ENCODE assay signal across 9 cellular contexts in genomic region chr7:74051629-74052410, GRCh38. TPM values are rescaled to one million over a fixed set of nuclear protein-coding genes. Genes with fewer than 3 reads are reported as not detected.
A peak's percentile ranks its signal among the peaks of the same experiment; 100 is the strongest.
DNase-seq lines count a peak whose midpoint lies in the region; TF ChIP-seq lines count a peak whose summit lies in the region.
"Had no signal": no experiment of that assay in that cellular context is flagged by ENCODE, and none has a peak within 500 bp of the region (broad histone marks: within the 10 kb centered on the region; RNA-seq: fewer than 3 reads in every experiment).

No MANE protein-coding gene starts in this region.

- intact Hi-C loops in lower leg skin (cut with DNase I; ENCODE audit: low total_unique reads): no loop called here
- intact Hi-C loops in head of caudate nucleus (cut with DNase I): no loop called here

- no peak overlapping the region for H3K4me3 Mint-ChIP-seq in nephron progenitor cell
- H3K4me3 Mint-ChIP-seq: activated naive CD4-positive, alpha-beta T cell treated with anti-CD3 and anti-CD28 coated beads, Interleukin-2, amount 50 U/mL, for 24 hours had no signal

- H3K36me3 Mint-ChIP-seq in nephron progenitor cell (ENCODE audit: low read depth): no peaks in the 10 kb centered on the region
- H3K36me3 Mint-ChIP-seq: activated naive CD4-positive, alpha-beta T cell treated with anti-CD3 and anti-CD28 coated beads, Interleukin-2, amount 50 U/mL, for 24 hours had no signal

- no peak overlapping the region for H3K27ac Mint-ChIP-seq in nephron progenitor cell
- H3K27ac Mint-ChIP-seq: activated naive CD4-positive, alpha-beta T cell treated with anti-CD3 and anti-CD28 coated beads, Interleukin-2, amount 50 U/mL, for 24 hours had no signal

- in situ Hi-C loops in astrocyte of the spinal cord (cut with HindIII; ENCODE audit: low sequenced_read_pairs): no loop called here

- WGBS in lower leg skin, 2 donors: 35 to 50% methylated on average over 14 to 16 of the region's 16 CpGs

- H3K27me3 Mint-ChIP-seq in nephron progenitor cell (ENCODE audit: low read depth, poor library complexity): peaks cover 26% of the 10 kb centered on the region
- H3K27me3 Mint-ChIP-seq: activated naive CD4-positive, alpha-beta T cell treated with anti-CD3 and anti-CD28 coated beads, Interleukin-2, amount 50 U/mL, for 24 hours had no signal

- DNase-seq in GM06990 (ENCODE audit: extremely low read depth, insufficient read length) (no peak), astrocyte of the spinal cord (ENCODE audit: low read depth, low spot score) (no peak), nephron progenitor cell (peak; percentile 69), lower leg skin (ENCODE audit: low spot score in 2 of 2) (no peak), GM19240 (ENCODE audit: insufficient read length, low spot score) (no peak), amygdala (lab: John Stamatoyannopoulos, UW) (no peak), head of caudate nucleus (no peak)

- no peaks in the 10 kb centered on the region for H3K9me3 Mint-ChIP-seq in nephron progenitor cell
- H3K9me3 Mint-ChIP-seq: activated naive CD4-positive, alpha-beta T cell treated with anti-CD3 and anti-CD28 coated beads, Interleukin-2, amount 50 U/mL, for 24 hours had no signal

- TF ChIP-seq CTCF in GM06990 (IDR thresholded peaks at IDR 0.05; ENCODE audit: insufficient read depth, low read length, poor library complexity, severe bottlenecking) (peak; percentile 33), LNCAP (IDR thresholded peaks at IDR 0.05) (peak; percentile 25; the same call in 1 of the 2 replicates), astrocyte of the spinal cord (IDR thresholded peaks at IDR 0.05; ENCODE audit: low read depth, low read length) (peak; percentile 31), nephron progenitor cell (IDR thresholded peaks at IDR 0.05) (peak; percentile 45), lower leg skin (IDR thresholded peaks at IDR 0.05) (no peak)

- no peak overlapping the region for H3K4me3 ChIP-seq in GM06990 (replicated peaks; ENCODE audit: low read depth, low read length)
- H3K4me3 ChIP-seq in astrocyte of the spinal cord (ENCODE audit: low read depth, low read length): no peak overlapping the region
- no peak overlapping the region for H3K4me3 ChIP-seq in lower leg skin (ENCODE audit: low read depth, poor library complexity, severe bottlenecking)

- no peak for TF ChIP-seq POLR2A in lower leg skin (IDR thresholded peaks at IDR 0.05)

- H3K36me3 ChIP-seq in GM06990 (ENCODE audit: control insufficient read depth, insufficient read depth, low read length): no peaks in the 10 kb centered on the region

- no peaks in the 10 kb centered on the region; the same call in none of the 2 replicates for H3K27me3 ChIP-seq in GM06990 (replicated peaks; ENCODE audit: control insufficient read depth, insufficient read depth, low read length)

- no peaks in the 10 kb centered on the region for H3K4me1 Mint-ChIP-seq in nephron progenitor cell
- H3K4me1 Mint-ChIP-seq: activated naive CD4-positive, alpha-beta T cell treated with anti-CD3 and anti-CD28 coated beads, Interleukin-2, amount 50 U/mL, for 24 hours had no signal

RNA-seq across cellular contexts. Expression of gene ELN, which starts 23.8 kb away (rescaled TPM):
- total RNA-seq in lower leg skin: 10 to 100 TPM in 3 of 4 donors, 1 to 10 TPM in 1; 5.6 to 96.2 (median 32.4) TPM

RNA-seq across cellular contexts. Expression of gene LIMK1, which starts 31.8 kb away (rescaled TPM):
- 10 to 100 TPM in 3 of 4 donors, 1 to 10 TPM in 1; 7.7 to 19.5 (median 14.6) TPM for total RNA-seq in lower leg skin

Comparison
In these comparisons a context has a peak if more than half of its experiments do, and no peak if none do; other contexts are left out.
1. CTCF ChIP-seq: peak in GM06990 (single experiment), LNCAP (single experiment), astrocyte of the spinal cord (single experiment) and nephron progenitor cell (single experiment); none in lower leg skin (0 of 3).